1 cellular context compared by ENCODE assay signal in the genomic region with DNA sequence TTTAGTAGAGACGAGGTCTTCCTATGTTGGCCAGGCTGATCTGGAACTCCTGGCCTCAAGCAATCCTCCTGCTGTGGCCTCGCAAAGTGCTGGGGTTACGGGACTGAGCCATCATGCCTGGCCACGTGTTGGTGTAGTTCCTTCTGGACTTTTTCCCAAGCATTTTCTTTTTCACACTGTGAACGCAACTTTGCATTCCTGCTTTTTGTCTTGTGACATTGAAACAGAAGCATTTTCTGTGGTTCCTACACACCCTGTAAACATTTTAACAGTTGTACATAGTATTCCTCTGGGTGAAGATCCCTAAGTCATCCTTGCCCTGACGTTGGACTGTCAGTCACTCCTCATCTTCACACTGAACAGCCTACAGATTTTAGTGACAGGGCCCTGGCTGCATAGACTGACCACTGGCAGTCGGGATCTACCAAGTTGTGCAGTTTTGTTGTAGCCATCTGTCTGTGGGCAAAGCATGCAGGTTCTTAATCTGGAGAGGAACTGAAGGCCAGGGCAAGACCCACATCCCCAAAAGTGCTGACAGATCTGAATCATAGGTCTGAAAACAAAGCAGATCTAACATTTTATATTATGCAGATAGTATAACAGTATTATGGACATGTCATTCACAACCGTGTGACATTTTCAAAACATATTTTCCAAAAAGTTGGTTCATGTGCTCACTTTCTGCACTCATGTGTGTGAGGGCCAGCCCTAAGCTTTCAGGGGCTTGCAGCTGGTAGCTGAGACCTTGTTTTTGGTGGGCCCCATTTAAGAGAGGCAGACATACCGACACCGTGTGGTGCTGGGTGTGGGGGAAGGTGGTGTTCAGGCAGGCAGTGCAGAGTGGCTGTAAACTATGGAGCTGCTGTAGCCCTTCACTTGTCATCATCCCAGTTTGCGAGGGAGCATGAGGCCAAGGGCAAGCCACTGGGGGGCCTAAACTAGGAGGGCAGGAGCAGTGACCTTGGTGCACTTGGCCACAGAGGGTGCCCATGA.
TF ChIP-seq lines count a peak whose summit lies in the region.

No MANE protein-coding gene starts in this region.

TF ChIP-seq in GM23338, 12 proteins besides CTCF, POLR2A, EP300 and RAD21 (continued from another document):
- TF ChIP-seq ETS1 (IDR thresholded peaks at IDR 0.05), result no peak
